In genomic region chr6:81731814-81732213, GRCh38 we compare ENCODE assay signal across 25 cellular contexts. TPM values are rescaled to one million over a fixed set of nuclear protein-coding genes. Genes with fewer than 3 reads are reported as not detected.
A peak's percentile ranks its signal among the peaks of the same experiment; 100 is the strongest.
DNase-seq lines count a peak whose midpoint lies in the region; ATAC-seq and TF ChIP-seq lines count a peak whose summit lies in the region.
"Had no signal": no experiment of that assay in that cellular context is flagged by ENCODE, and none has a peak within 500 bp of the region (broad histone marks: within the 10 kb centered on the region; RNA-seq: fewer than 3 reads in every experiment).

No MANE protein-coding gene starts in this region.

- no peak overlapping the region for H3K4me3 ChIP-seq in Karpas-422 (ENCODE audit: low read length)
- H3K4me3 ChIP-seq: dorsolateral prefrontal cortex, GM23338, psoas muscle, skin epidermis, testis had no signal

- no peak for TF ChIP-seq CTCF in 22Rv1 (IDR thresholded peaks at IDR 0.05)

- H4K20me1 ChIP-seq in Karpas-422 (ENCODE audit: insufficient read depth, low read depth, low read length) = no peaks in the 10 kb centered on the region

- no peaks in the 10 kb centered on the region for H3K9me2 ChIP-seq in Karpas-422 (replicated peaks; ENCODE audit: insufficient read depth, low read length)

- no peaks in the 10 kb centered on the region for H3K9me3 ChIP-seq in Karpas-422 (ENCODE audit: low read length)
- H3K9me3 ChIP-seq: testis had no signal

- ATAC-seq in HG03460 (IDR thresholded peaks at IDR 0.05; ENCODE audit: unreplicated experiment) = no peak
- no peak for ATAC-seq in HG03097 (IDR thresholded peaks at IDR 0.05; ENCODE audit: low FRiP score, unreplicated experiment)
- ATAC-seq: GM23338; left colon; naive thymus-derived CD4-positive, alpha-beta T cell; stimulated activated effector memory CD8-positive, alpha-beta T cell treated with anti-CD3 and anti-CD28 coated beads, Interleukin-12 subunit alpha, Interleukin-12 subunit beta, amount 100 ng/mL, for 72 hours had no signal

- no peaks in the 10 kb centered on the region for H3K4me1 ChIP-seq in Karpas-422 (ENCODE audit: low read length)
- H3K4me1 ChIP-seq: psoas muscle, testis had no signal

- H3K27ac ChIP-seq in 22Rv1 (peak overlapping the region; percentile 17; the same call in 1 of the 2 replicates), Karpas-422 (ENCODE audit: low read length) (no peak overlapping the region)
- H3K27ac ChIP-seq: dorsolateral prefrontal cortex, HL-60, psoas muscle, skin epidermis, testis had no signal

- H2AFZ ChIP-seq in Karpas-422 (ENCODE audit: low read length) = no peak overlapping the region
- H2AFZ ChIP-seq: GM23338 had no signal

- no peak overlapping the region for H3K9ac ChIP-seq in Karpas-422 (ENCODE audit: low read length)

- no peaks in the 10 kb centered on the region for H3K27me3 ChIP-seq in Karpas-422 (ENCODE audit: low read length)
- H3K27me3 ChIP-seq: testis had no signal

- H3K36me3 ChIP-seq in Karpas-422 (ENCODE audit: insufficient read depth, low read length) = no peaks in the 10 kb centered on the region

- DNase-seq in EH (ENCODE audit: low read depth) = peak; percentile 33
- peak; percentile 77 for DNase-seq in M059J (ENCODE audit: low read depth)
- peak; percentile 15 for DNase-seq in glomerular visceral epithelial cell (ENCODE audit: extremely low spot score)
- DNase-seq in Karpas-422 = no peak
- no peak for DNase-seq in hepatic stellate cell (ENCODE audit: low spot score)
- DNase-seq: activated CD4-positive, alpha-beta T cell treated with anti-CD3 and anti-CD28 coated beads, Interleukin-2, amount 50 U/mL, for 1 hour; aorta; cerebellar nuclear complex; dorsolateral prefrontal cortex; glutamatergic neuron; left colon; naive thymus-derived CD4-positive, alpha-beta T cell; NCI-H1092 treated with DMSO at 0.1 percent for 48 hours; NCI-H187 treated with DMSO at 0.1 percent for 48 hours; nucleus accumbens; psoas muscle; stimulated activated CD4-positive, alpha-beta T cell treated with anti-CD3 and anti-CD28 coated beads, Interleukin-2, amount 100 ng/mL, for 48 hours; testis had no signal

- H3K79me2 ChIP-seq in Karpas-422 (ENCODE audit: low read length) = no peaks in the 10 kb centered on the region

- no peak overlapping the region for H3K4me2 ChIP-seq in Karpas-422 (ENCODE audit: low read depth, low read length, poor library complexity, severe bottlenecking)
- H3K4me2 ChIP-seq: GM23338 had no signal

RNA-seq across cellular contexts. Expression of gene TENT5A, which starts 20.7 kb away (rescaled TPM):
- 64.6 and 97.6 TPM in 2 replicates for total RNA-seq in M059J (2014; rRNA removed; shearing (Covaris generic))
- total RNA-seq in Karpas-422 (2014; rRNA removed; shearing (Covaris generic); ENCODE audit: low replicate concordance) = not detected in 2 replicates

Comparison
In these comparisons a context has a peak if more than half of its experiments do, and no peak if none do; other contexts are left out.
1. DNase-seq: peak in EH (single experiment), M059J (single experiment) and glomerular visceral epithelial cell (single experiment); none in Karpas-422 (single experiment) and hepatic stellate cell (single experiment).
2. RNA of gene TENT5A, which starts 20.7 kb away (total RNA-seq): 64.6 to 97.6 TPM in M059J; not detected in Karpas-422; every median in the first group is over 10 times any median in the second.